In genomic region chr4:3611778-3612177, GRCh38 we compare ENCODE assay signal across 15 cellular contexts.
A peak's percentile ranks its signal among the peaks of the same experiment; 100 is the strongest.
DNase-seq lines count a peak whose midpoint lies in the region; ATAC-seq, FAIRE-seq and TF ChIP-seq lines count a peak whose summit lies in the region.
"Had no signal": no experiment of that assay in that cellular context is flagged by ENCODE, and none has a peak within 500 bp of the region (broad histone marks: within the 10 kb centered on the region; RNA-seq: fewer than 3 reads in every experiment).

No MANE protein-coding gene starts in this region.

- H2BK12ac ChIP-seq in H1 (ENCODE audit: low read depth, low read length) (no peak overlapping the region), neuronal stem cell (ENCODE audit: low read length) (peak overlapping the region; percentile 30)

- H2BK15ac ChIP-seq in H1 (ENCODE audit: low read length) = no peak overlapping the region
- H2BK15ac ChIP-seq in neuronal stem cell (ENCODE audit: low read length) = peak overlapping the region; percentile 1

- no peaks in the 10 kb centered on the region for H3K36me3 Mint-ChIP-seq in natural killer cell
- H3K36me3 Mint-ChIP-seq: CD4-positive, CD25-positive, alpha-beta regulatory T cell had no signal

- TF ChIP-seq RAD21 in H1 (IDR thresholded peaks at IDR 0.05 in 1 of 2, conservative IDR thresholded peaks at IDR 0.05 in 1 of 2; ENCODE audit: low read depth in 2 of 2, low read length in 2 of 2) = no peak

- H3K79me2 ChIP-seq in H1 (ENCODE audit: control insufficient read depth in 1 of 2, insufficient read depth in 2 of 2, low read length in 2 of 2) = peaks cover 0 to 4% of the 10 kb centered on the region in 2 experiments; a peak in 1 of 4 replicates

- peaks cover 15% of the 10 kb centered on the region for H3K23me2 ChIP-seq in H1 (ENCODE audit: low read depth, low read length)

- H4K20me1 ChIP-seq in H1 (replicated peaks in 1 of 2; ENCODE audit: control insufficient read depth in 1 of 2, insufficient read depth in 2 of 2, low read length in 2 of 2) = peaks cover 0 to 5% of the 10 kb centered on the region in 2 experiments
- H4K20me1 ChIP-seq: BLaER1 treated with 17β-estradiol and CSF1 and Interleukin-3, amounts not matched to agents 10 nM and 100 nM had no signal

- H3K27me3 Mint-ChIP-seq in natural killer cell (ENCODE audit: low read depth in 2 of 2) = peaks cover 0 to 7% of the 10 kb centered on the region in 2 donors

- no peak overlapping the region for H3K27ac Mint-ChIP-seq in natural killer cell
- H3K27ac Mint-ChIP-seq: CD4-positive, CD25-positive, alpha-beta regulatory T cell had no signal

- H3K4me1 ChIP-seq in H1 (replicated peaks in 1 of 4; ENCODE audit: control insufficient read depth in 3 of 4, insufficient read depth in 4 of 4, low read length in 3 of 4) = peaks cover 0 to 2% (median 0%) of the 10 kb centered on the region in 4 experiments; a peak in 1 of 7 replicates
- peaks cover 0 to 16% of the 10 kb centered on the region in 2 donors for H3K4me1 ChIP-seq in neuronal stem cell (ENCODE audit: control insufficient read depth in 2 of 2, insufficient read depth in 1 of 2, low read depth in 1 of 2, low read length in 2 of 2)
- H3K4me1 ChIP-seq in spleen = peaks cover 0 to 8% (median 0%) of the 10 kb centered on the region in 6 donors

- H2AK5ac ChIP-seq in H1 (ENCODE audit: low read depth, low read length) (no peak overlapping the region), neuronal stem cell (ENCODE audit: low read depth, low read length) (peak overlapping the region; percentile 68)

- H2BK5ac ChIP-seq in H1 (ENCODE audit: low read depth, low read length) (no peak overlapping the region), neuronal stem cell (ENCODE audit: low read length) (peak overlapping the region; percentile 75)

- H2BK120ac ChIP-seq in H1 (replicated peaks; ENCODE audit: low read depth, low read length) (no peak overlapping the region), neuronal stem cell (ENCODE audit: low read depth, low read length) (no peak overlapping the region)

- H4K8ac ChIP-seq in H1 (ENCODE audit: extremely low read depth, insufficient read depth, low read length) (peak overlapping the region; percentile 14; the same call in 1 of the 2 replicates), neuronal stem cell (ENCODE audit: low read depth, low read length) (no peak overlapping the region)

- POLR2A ChIA-PET in H1 (lab: Charles Lee; ENCODE audit: partially characterized antibody) = interaction anchor here (0.5 kb wide), 1 partner anchor 122 kb away, joined by 4 read pairs; no protein-coding TSS in a partner anchor

- TF ChIP-seq POLR2A in H1 (IDR thresholded peaks at IDR 0.05; ENCODE audit: control extremely low read depth in 1 of 2, low read depth in 2 of 2, low read length in 2 of 2) (no peak), spleen (IDR thresholded peaks at IDR 0.05) (no peak)

- H3K14ac ChIP-seq in H1 (ENCODE audit: insufficient read length) (no peak overlapping the region), neuronal stem cell (ENCODE audit: low read length) (no peak overlapping the region)

- no peak overlapping the region for H3K4me3 Mint-ChIP-seq in natural killer cell
- H3K4me3 Mint-ChIP-seq: CD4-positive, CD25-positive, alpha-beta regulatory T cell had no signal

- H3K79me1 ChIP-seq in H1 (ENCODE audit: low read depth, low read length) = peaks cover 4% of the 10 kb centered on the region; the same call in 1 of the 2 replicates
- H3K79me1 ChIP-seq in neuronal stem cell (ENCODE audit: low read depth, low read length) = peaks cover 2% of the 10 kb centered on the region

- FAIRE-seq in H1 (lab: Jason Lieb, UNC) = no peak
- FAIRE-seq: GM19239 had no signal

- TF ChIP-seq CTCF in H1 (IDR thresholded peaks at IDR 0.05; ENCODE audit: control extremely low read depth in 1 of 3, insufficient read depth in 1 of 3, low read depth in 1 of 3, low read length in 3 of 3) = no peak
- no peak for TF ChIP-seq CTCF in spleen (IDR thresholded peaks at IDR 0.05 in 8 of 11, conservative IDR thresholded peaks at IDR 0.05 in 3 of 11)
- TF ChIP-seq CTCF in natural killer cell (IDR thresholded peaks at IDR 0.05) = no peak

- peaks cover 0 to 5% of the 10 kb centered on the region in 2 donors for H3K4me1 Mint-ChIP-seq in natural killer cell

- H3K4me3 ChIP-seq in H7 (ENCODE audit: insufficient read depth, low read depth, low read length) (no peak overlapping the region), H1 (ENCODE audit: extremely low read depth in 1 of 4, insufficient read depth in 2 of 4, low read depth in 3 of 4, low read length in 4 of 4) (no peak overlapping the region), neuronal stem cell (ENCODE audit: low read length in 2 of 2) (no peak overlapping the region), spleen (no peak overlapping the region)
- H3K4me3 ChIP-seq: BLaER1 treated with 17β-estradiol and CSF1 and Interleukin-3, amounts not matched to agents 10 nM and 100 nM had no signal

- intact Hi-C loops in spleen (cut with DNase I; ENCODE audit: low total_unique reads) = no loop called here
- intact Hi-C loops in natural killer cell (cut with micrococcal nuclease) = no loop called here

- DNase-seq in H7 = peak; percentile 43
- DNase-seq in H1 (ENCODE audit: low read depth in 1 of 2, low spot score in 2 of 2) = no peak
- DNase-seq in neuronal stem cell (ENCODE audit: low spot score) = no peak
- DNase-seq in spleen = peak; percentile 63
- no peak for DNase-seq in activated gamma-delta T cell (lab: John Stamatoyannopoulos, UW)
- no peak for DNase-seq in natural killer cell
- DNase-seq: ACHN; CD4-positive, CD25-positive, alpha-beta regulatory T cell; DMS53; GF-D8; GOT3 had no signal

- no peaks in the 10 kb centered on the region for H3K36me3 ChIP-seq in H7 (replicated peaks; ENCODE audit: control insufficient read depth, insufficient read depth, low read length)
- no peaks in the 10 kb centered on the region; a peak in 1 of 8 replicates for H3K36me3 ChIP-seq in H1 (ENCODE audit: control insufficient read depth in 2 of 4, insufficient read depth in 4 of 4, low read length in 3 of 4)
- H3K36me3 ChIP-seq in neuronal stem cell (replicated peaks in 1 of 2; ENCODE audit: control insufficient read depth in 2 of 2, insufficient read depth in 2 of 2, low read length in 2 of 2) = no peaks in the 10 kb centered on the region
- H3K36me3 ChIP-seq in spleen = no peaks in the 10 kb centered on the region
- H3K36me3 ChIP-seq: BLaER1 treated with 17β-estradiol and CSF1 and Interleukin-3, amounts not matched to agents 10 nM and 100 nM had no signal

- no peak overlapping the region for H3K56ac ChIP-seq in H1 (replicated peaks; ENCODE audit: insufficient read length, low read depth, low read length)

- H2BK20ac ChIP-seq in H1 (ENCODE audit: low read length) = no peak overlapping the region

- no peak overlapping the region for H4K5ac ChIP-seq in H1 (ENCODE audit: insufficient read length, low read depth, low read length)

- H3K4me2 ChIP-seq in H1 (ENCODE audit: insufficient read depth in 1 of 2, low read depth in 2 of 2, low read length in 2 of 2) (no peak overlapping the region), neuronal stem cell (ENCODE audit: insufficient read depth, low read length, poor library complexity, severe bottlenecking) (no peak overlapping the region)
- H3K4me2 ChIP-seq: BLaER1 treated with 17β-estradiol and CSF1 and Interleukin-3, amounts not matched to agents 10 nM and 100 nM had no signal

- no peak for TF ChIP-seq EP300 in H1 (IDR thresholded peaks at IDR 0.05; ENCODE audit: borderline replicate concordance in 1 of 2, low read depth in 2 of 2, low read length in 2 of 2)

- H4K91ac ChIP-seq in H1 (replicated peaks; ENCODE audit: insufficient read length, low read length) = peak overlapping the region; percentile 9
- H4K91ac ChIP-seq in neuronal stem cell (ENCODE audit: low read depth, low read length, poor library complexity) = no peak overlapping the region

- WGBS in H1 (ENCODE audit: extremely low coverage in 1 of 2, insufficient coverage in 1 of 2, insufficient read length in 1 of 2, insufficient replicate concordance in 2 of 2, low coverage in 1 of 2, low lambda C conversion rate in 2 of 2, missing lambda C conversion rate in 1 of 2), 2 experiments = 84% methylated on average over 14 of the region's 14 CpGs; no CpG with 5 or more reads in 1 of the 2 experiments
- WGBS in neuronal stem cell (ENCODE audit: extremely low coverage in 2 of 2, insufficient read length in 2 of 2, insufficient replicate concordance in 1 of 2), 2 donors = no CpG with 5 or more reads among the region's 14 CpGs
- 86 to 92% (median 89%) methylated on average over 6 to 14 of the region's 14 CpGs for WGBS in spleen, 5 donors

- H3K27me3 ChIP-seq in H7 (ENCODE audit: control insufficient read depth, insufficient read depth, low read length) = no peaks in the 10 kb centered on the region
- H3K27me3 ChIP-seq in H1 (replicated peaks in 1 of 4; ENCODE audit: control insufficient read depth in 3 of 4, extremely low read depth in 1 of 4, insufficient read depth in 3 of 4, low read length in 3 of 4) = no peaks in the 10 kb centered on the region
- H3K27me3 ChIP-seq in neuronal stem cell (ENCODE audit: control insufficient read depth in 3 of 3, insufficient read depth in 3 of 3, low read depth in 1 of 3, low read length in 3 of 3) = no peaks in the 10 kb centered on the region
- no peaks in the 10 kb centered on the region for H3K27me3 ChIP-seq in spleen (replicated peaks in 1 of 7)
- H3K27me3 ChIP-seq: BLaER1 treated with 17β-estradiol and CSF1 and Interleukin-3, amounts not matched to agents 10 nM and 100 nM had no signal

- no peak overlapping the region for H3K23ac ChIP-seq in H1 (ENCODE audit: insufficient read length)
- no peak overlapping the region for H3K23ac ChIP-seq in neuronal stem cell (ENCODE audit: low read depth, low read length, poor library complexity)

- H3K9ac ChIP-seq in H1 (replicated peaks in 1 of 4; ENCODE audit: extremely low read depth in 1 of 4, low read depth in 3 of 4, low read length in 3 of 4) (no peak overlapping the region), neuronal stem cell (ENCODE audit: low read depth, low read length, poor library complexity) (peak overlapping the region; percentile 63)
- H3K9ac ChIP-seq: BLaER1 treated with 17β-estradiol and CSF1 and Interleukin-3, amounts not matched to agents 10 nM and 100 nM had no signal

- CTCF ChIA-PET in H1 (lab: Charles Lee; ENCODE audit: partially characterized antibody) = interaction anchor here (1.4 kb wide), 1 partner anchor 97 kb away, joined by 4 read pairs; no protein-coding TSS in a partner anchor

- no peak overlapping the region for H3K18ac ChIP-seq in H1 (ENCODE audit: extremely low read depth, low read length)
- peak overlapping the region; percentile 74 for H3K18ac ChIP-seq in neuronal stem cell (ENCODE audit: low read length)

- ATAC-seq in natural killer cell (no peak), HG02763 (IDR thresholded peaks at IDR 0.05; ENCODE audit: unreplicated experiment) (no peak)
- ATAC-seq: HCT116 had no signal

- no peak overlapping the region for H3K4ac ChIP-seq in H1 (replicated peaks; ENCODE audit: insufficient read length, low read depth, low read length)
- no peak overlapping the region for H3K4ac ChIP-seq in neuronal stem cell (ENCODE audit: low read length)

- H3K9me3 ChIP-seq in H1 (ENCODE audit: insufficient read depth in 2 of 2, low read depth in 1 of 2, low read length in 1 of 2) (peaks cover 0 to 5% of the 10 kb centered on the region in 2 experiments; a peak in 1 of 4 replicates), neuronal stem cell (replicated peaks in 1 of 2; ENCODE audit: control insufficient read depth in 2 of 2, insufficient read depth in 1 of 2, low read depth in 1 of 2, low read length in 2 of 2) (no peaks in the 10 kb centered on the region), spleen (no peaks in the 10 kb centered on the region)

- H2AFZ ChIP-seq in H1 (ENCODE audit: low read length) (no peak overlapping the region), neuronal stem cell (ENCODE audit: low read length) (no peak overlapping the region)

- peaks cover 0 to 11% of the 10 kb centered on the region in 2 donors for H3K9me3 Mint-ChIP-seq in natural killer cell

- no peak overlapping the region for H3K27ac ChIP-seq in H1 (ENCODE audit: low read depth, low read length)
- H3K27ac ChIP-seq in neuronal stem cell (replicated peaks; ENCODE audit: low read length) = no peak overlapping the region
- no peak overlapping the region for H3K27ac ChIP-seq in spleen
- H3K27ac ChIP-seq: BLaER1 treated with 17β-estradiol and CSF1 and Interleukin-3, amounts not matched to agents 10 nM and 100 nM had no signal

Comparison
In these comparisons a context has a peak if more than half of its experiments do, and no peak if none do; other contexts are left out.
1. DNase-seq: peak in H7 (single experiment) and spleen (single experiment); none in H1 (0 of 2), neuronal stem cell (single experiment), activated gamma-delta T cell (single experiment) and natural killer cell (single experiment).